ENCODE assay signal across 17 cellular contexts in the genomic region with DNA sequence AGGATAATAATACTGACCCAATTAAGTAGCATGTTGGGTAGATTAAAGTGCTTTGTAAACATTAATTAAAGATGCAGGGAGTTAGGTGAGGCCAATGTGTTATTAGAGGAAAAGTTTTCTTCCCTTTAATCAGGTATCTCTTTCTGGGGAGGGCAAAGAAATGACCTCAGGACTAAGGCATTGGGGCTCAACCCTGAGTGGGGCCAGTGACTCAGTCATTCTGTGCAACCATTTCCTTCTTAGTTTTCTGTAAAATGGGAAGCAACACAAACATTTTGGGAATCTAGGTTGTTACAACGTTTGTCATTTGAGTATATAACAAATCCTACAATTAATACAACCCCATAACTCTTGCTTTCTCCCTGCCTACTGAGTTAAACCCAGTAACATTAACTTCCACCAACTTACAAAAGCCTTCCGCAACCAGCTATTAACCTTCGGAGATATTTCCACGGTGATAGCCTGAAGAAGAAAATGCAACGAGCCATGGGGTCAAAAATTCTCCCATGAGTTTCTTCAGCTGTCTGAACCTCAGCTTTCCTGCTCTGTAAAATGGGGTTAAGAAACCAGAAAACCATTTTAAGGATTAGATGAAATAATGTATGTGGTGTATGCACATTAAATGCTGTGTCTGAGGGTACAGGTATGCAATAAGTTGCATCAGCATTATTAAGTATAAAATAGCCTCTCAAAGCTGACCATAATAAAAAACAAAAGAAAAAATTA. TPM values are rescaled to one million over a fixed set of nuclear protein-coding genes. Genes with fewer than 3 reads are reported as not detected.
A peak's percentile ranks its signal among the peaks of the same experiment; 100 is the strongest.
DNase-seq lines count a peak whose midpoint lies in the region; ATAC-seq, FAIRE-seq and TF ChIP-seq lines count a peak whose summit lies in the region.
"Had no signal": no experiment of that assay in that cellular context is flagged by ENCODE, and none has a peak within 500 bp of the region (broad histone marks: within the 10 kb centered on the region; RNA-seq: fewer than 3 reads in every experiment).

No MANE protein-coding gene starts in this region.

- intact Hi-C loops in HepG2 (cut with micrococcal nuclease; ENCODE audit: unreplicated experiment) (loop anchor here (10.0 kb wide), 1 partner anchor 217 kb away; no protein-coding TSS in a partner anchor), right lobe of liver (cut with DNase I) (no loop called here), A673 (cut with micrococcal nuclease; ENCODE audit: unreplicated experiment) (loop anchor here (5.0 kb wide), 1 partner anchor 35 kb away; no protein-coding TSS in a partner anchor)

- H4K20me1 ChIP-seq in HepG2 (ENCODE audit: insufficient read depth, low read length): peaks cover 6% of the 10 kb centered on the region; the same call in 1 of the 2 replicates

- no peak overlapping the region for H3K27ac ChIP-seq in HepG2 (ENCODE audit: extremely low read length, insufficient read depth, low read length)
- H3K27ac ChIP-seq in right lobe of liver: no peak overlapping the region
- peak overlapping the region; percentile 91 for H3K27ac ChIP-seq in RWPE2 (ENCODE audit: poor library complexity, severe bottlenecking)
- no peak overlapping the region for H3K27ac ChIP-seq in A673 (ENCODE audit: low read depth, low read length, poor library complexity, severe bottlenecking)
- H3K27ac ChIP-seq: ovary had no signal

- in situ Hi-C loops in HepG2 (cut with HindIII; ENCODE audit: extremely low pct_ligation_motif_present, low pct_unique_long_range_greater_than_20kb): no loop called here

- no TSS peak for BruUV-seq in HepG2 (replicated peaks; lab: Mats Ljungman, UMichigan)
- BruUV-seq in A673 (replicated peaks; lab: Mats Ljungman, UMichigan): no TSS peak

- peaks cover 7% of the 10 kb centered on the region for H3K36me3 Mint-ChIP-seq in progenitor cell of endocrine pancreas (ENCODE audit: insufficient read depth)
- H3K36me3 Mint-ChIP-seq: activated CD4-positive, alpha-beta memory T cell treated with anti-CD3 and anti-CD28 coated beads for 36 hours had no signal

- H3K4me1 Mint-ChIP-seq in progenitor cell of endocrine pancreas (ENCODE audit: low read depth): peaks cover 22% of the 10 kb centered on the region

- 41% methylated on average over 5 of the region's 5 CpGs for WGBS in HepG2 (ENCODE audit: low lambda C conversion rate)
- 68% methylated on average over 5 of the region's 5 CpGs for WGBS in right lobe of liver (ENCODE audit: insufficient coverage, low coverage, low lambda C conversion rate, missing lambda C conversion rate)

- H3K9me3 Mint-ChIP-seq in progenitor cell of endocrine pancreas (ENCODE audit: low read depth): no peaks in the 10 kb centered on the region
- H3K9me3 Mint-ChIP-seq: activated B cell treated with CpG ODN at 0.5 μM for 24 hours; activated CD4-positive, alpha-beta memory T cell treated with anti-CD3 and anti-CD28 coated beads for 36 hours had no signal

- H3K27me3 ChIP-seq in HepG2 (ENCODE audit: control insufficient read depth in 1 of 2, insufficient read depth in 2 of 2, low read length in 2 of 2) (no peaks in the 10 kb centered on the region), right lobe of liver (no peaks in the 10 kb centered on the region), RWPE2 (ENCODE audit: insufficient read depth, poor library complexity, severe bottlenecking) (no peaks in the 10 kb centered on the region), A673 (replicated peaks; ENCODE audit: insufficient read depth, low read depth, low read length, poor library complexity) (no peaks in the 10 kb centered on the region)
- H3K27me3 ChIP-seq: MG63, ovary, upper lobe of right lung had no signal

- H3K36me3 ChIP-seq in HepG2 (replicated peaks in 1 of 2; ENCODE audit: control insufficient read depth in 1 of 2, insufficient read depth in 2 of 2, low read length in 2 of 2) (no peaks in the 10 kb centered on the region; a peak in 1 of 5 replicates), right lobe of liver (no peaks in the 10 kb centered on the region), RWPE2 (ENCODE audit: low read depth) (peaks cover 32% of the 10 kb centered on the region), A673 (ENCODE audit: insufficient read depth, low read length, poor library complexity, severe bottlenecking) (no peaks in the 10 kb centered on the region)
- H3K36me3 ChIP-seq: BLaER1, HAP-1, MG63, ovary, upper lobe of right lung had no signal

- H3K27ac Mint-ChIP-seq in progenitor cell of endocrine pancreas: no peak overlapping the region
- H3K27ac Mint-ChIP-seq: activated B cell treated with CpG ODN at 0.5 μM for 24 hours; activated CD4-positive, alpha-beta memory T cell treated with anti-CD3 and anti-CD28 coated beads for 36 hours had no signal

- CTCF ChIA-PET in HepG2 (lab: Yijun Ruan, JAX; ENCODE audit: low intra/inter-chr PET ratio, low total read pairs) (no interaction called here), A673 (lab: Charles Lee) (interaction anchor here (0.7 kb wide), 2 partner anchors 36 to 442 kb away, joined by 3 to 11 read pairs; no protein-coding TSS in a partner anchor)

- H3K4me2 ChIP-seq in HepG2 (ENCODE audit: low read depth, low read length): no peak overlapping the region

- H3K4me3 ChIP-seq in HepG2 (replicated peaks in 1 of 3; ENCODE audit: insufficient read depth in 1 of 3, low read depth in 2 of 3, low read length in 3 of 3): no peak overlapping the region
- H3K4me3 ChIP-seq in right lobe of liver: no peak overlapping the region
- H3K4me3 ChIP-seq in RWPE2 (ENCODE audit: severe bottlenecking): no peak overlapping the region
- H3K4me3 ChIP-seq in A673 (ENCODE audit: low read depth, low read length, poor library complexity, severe bottlenecking): no peak overlapping the region

- TF ChIP-seq CTCF in HepG2 (CRISPR knock-in tag; IDR thresholded peaks at IDR 0.05): no peak
- TF ChIP-seq CTCF in right lobe of liver (IDR thresholded peaks at IDR 0.05): no peak
- no peak for TF ChIP-seq CTCF in RWPE2 (IDR thresholded peaks at IDR 0.05; ENCODE audit: poor library complexity, severe bottlenecking)
- TF ChIP-seq CTCF in progenitor cell of endocrine pancreas (IDR thresholded peaks at IDR 0.05; ENCODE audit: unreplicated experiment): no peak
- no peak for TF ChIP-seq CTCF in A673 (conservative IDR thresholded peaks at IDR 0.05; ENCODE audit: low read depth, low read length)

- TF ChIP-seq RAD21 in HepG2 (CRISPR knock-in tag; IDR thresholded peaks at IDR 0.05): no peak

- no peak overlapping the region for H2AFZ ChIP-seq in HepG2 (ENCODE audit: low read length)

- ATAC-seq in HepG2 (no peak), right lobe of liver (no peak), RWPE2 (ENCODE audit: low read depth) (no peak)

- H3K9me3 ChIP-seq in HepG2 (ENCODE audit: low read length) (no peaks in the 10 kb centered on the region), right lobe of liver (no peaks in the 10 kb centered on the region), RWPE2 (ENCODE audit: severe bottlenecking) (no peaks in the 10 kb centered on the region), A673 (ENCODE audit: low read depth, low read length, poor library complexity, severe bottlenecking) (no peaks in the 10 kb centered on the region)
- H3K9me3 ChIP-seq: BLaER1, HAP-1, MG63, ovary, upper lobe of right lung had no signal

- FAIRE-seq in HepG2 (lab: Jason Lieb, UNC): no peak
- FAIRE-seq: GM18507 had no signal

- H3K27me3 Mint-ChIP-seq in progenitor cell of endocrine pancreas: no peaks in the 10 kb centered on the region

- H3K4me1 ChIP-seq in HepG2 (ENCODE audit: insufficient read depth, low read length) (peaks cover 44% of the 10 kb centered on the region), right lobe of liver (peaks cover 0 to 17% (median 0%) of the 10 kb centered on the region in 4 donors), RWPE2 (ENCODE audit: insufficient read depth, poor library complexity, severe bottlenecking) (peaks cover 38% of the 10 kb centered on the region), A673 (ENCODE audit: insufficient read depth, low read length, poor library complexity, severe bottlenecking) (peaks cover 38% of the 10 kb centered on the region)

- POLR2A ChIA-PET in HepG2 (lab: Yijun Ruan, JAX) (interaction anchor here (1.1 to 2.3 kb wide), 2 partner anchors 12 to 28 kb away, joined by 4 to 10 read pairs; no protein-coding TSS in a partner anchor), A673 (lab: Charles Lee; ENCODE audit: low non-redundant PET) (no interaction called here)

- H3K9ac ChIP-seq in HepG2 (ENCODE audit: insufficient read depth, low read depth, low read length): no peak overlapping the region

- no peak for TF ChIP-seq EP300 in HepG2 (IDR thresholded peaks at IDR 0.05; ENCODE audit: low read depth in 2 of 2, low read length in 2 of 2)
- no peak for TF ChIP-seq EP300 in HepG2 (CRISPR knock-in tag; IDR thresholded peaks at IDR 0.05; ENCODE audit: borderline replicate concordance)

- peak overlapping the region; percentile 29 for H3K4me3 Mint-ChIP-seq in progenitor cell of endocrine pancreas (ENCODE audit: low read depth)
- H3K4me3 Mint-ChIP-seq: activated B cell treated with CpG ODN at 0.5 μM for 24 hours; activated CD4-positive, alpha-beta memory T cell treated with anti-CD3 and anti-CD28 coated beads for 36 hours had no signal

- DNase-seq in HepG2 (ENCODE audit: low spot score) (no peak), right lobe of liver (no peak), RWPE2 (ENCODE audit: low spot score) (no peak), glomerular visceral epithelial cell (ENCODE audit: extremely low spot score) (peak; percentile 39), progenitor cell of endocrine pancreas (ENCODE audit: low spot score, unreplicated experiment) (no peak), ureter (ENCODE audit: low spot score) (no peak), NCI-H748 (lab: John Stamatoyannopoulos, UW; ENCODE audit: unreplicated experiment) (no peak), A673 (ENCODE audit: low spot score) (no peak)
- DNase-seq: NCI-H1436 treated with DMSO at 0.1 percent for 48 hours had no signal

- TF ChIP-seq POLR2A in HepG2 (IDR thresholded peaks at IDR 0.05; ENCODE audit: insufficient read depth in 1 of 2, low read depth in 2 of 2, low read length in 2 of 2): no peak
- TF ChIP-seq POLR2A in right lobe of liver (IDR thresholded peaks at IDR 0.05): no peak

- peaks cover 31% of the 10 kb centered on the region for H3K79me2 ChIP-seq in HepG2 (ENCODE audit: insufficient read depth, low read length)

RNA-seq across cellular contexts. Expression of gene PROSER2, which starts 1.0 kb away (rescaled TPM):
- total RNA-seq in HepG2 (2016; rRNA removed; fragmentation: Illumina TruSeq; extraction: Trizol) (6.7 and 6.9 TPM in 2 replicates), right lobe of liver (10 to 100 TPM; 24.5 to 65.9 (median 26.8) TPM), progenitor cell of endocrine pancreas (18.8 and 19.0 TPM in 2 replicates), ureter (21.5 TPM), A673 (2021) (37.1 and 40.4 TPM in 2 replicates)
- total RNA-seq in HepG2 (2016; cell fraction: cytosol; rRNA removed; fragmentation: Illumina TruSeq; extraction: Trizol; ENCODE audit: low read depth): 2.0 and 2.7 TPM in 2 replicates
- total RNA-seq in HepG2 (2016; cell fraction: insoluble cytoplasmic fraction; rRNA removed; fragmentation: Illumina TruSeq; extraction: Trizol): 6.3 and 8.2 TPM in 2 replicates
- total RNA-seq in HepG2 (2016; cell fraction: membrane; rRNA removed; fragmentation: Illumina TruSeq; extraction: Trizol): 4.6 and 5.4 TPM in 2 replicates
- 3.8 and 5.3 TPM in 2 replicates for total RNA-seq in HepG2 (2016; cell fraction: nucleus; rRNA removed; fragmentation: Illumina TruSeq; extraction: Trizol)
- 6.7 and 7.7 TPM in 2 replicates for polyA plus RNA-seq in HepG2 (2011; rRNA removed)
- 3.6 and 5.9 TPM in 2 replicates for polyA plus RNA-seq in HepG2 (2011; cell fraction: cytosol; rRNA removed)
- 8.5 and 8.6 TPM in 2 replicates for polyA plus RNA-seq in HepG2 (2011; cell fraction: nucleus; rRNA removed)
- 7.3 and 12.4 TPM in 2 replicates for polyA plus RNA-seq in HepG2 (2012)
- polyA plus RNA-seq in HepG2 (2016; cell fraction: cytosol; fragmentation: Illumina TruSeq; extraction: Trizol; ENCODE audit: low read depth): 1.9 TPM in 2 replicates
- 7.7 and 8.0 TPM in 2 replicates for polyA plus RNA-seq in HepG2 (2016; cell fraction: insoluble cytoplasmic fraction; fragmentation: Illumina TruSeq; extraction: Trizol; ENCODE audit: low read depth)
- polyA plus RNA-seq in HepG2 (2016; cell fraction: membrane; fragmentation: Illumina TruSeq; extraction: Trizol; ENCODE audit: low read depth): 2.9 and 3.7 TPM in 2 replicates
- 6.8 and 10.0 TPM in 2 replicates for polyA plus RNA-seq in HepG2 (2016; cell fraction: nucleus; fragmentation: Illumina TruSeq; extraction: Trizol; ENCODE audit: insufficient read depth, low read depth)
- polyA minus RNA-seq in HepG2 (2011; rRNA and poly(A)+ RNA removed; ENCODE audit: low replicate concordance): 6.3 and 10.2 TPM in 2 replicates
- polyA minus RNA-seq in HepG2 (2011; cell fraction: cytosol; rRNA and poly(A)+ RNA removed): 5.3 and 6.1 TPM in 2 replicates
- polyA minus RNA-seq in HepG2 (2011; cell fraction: nucleus; rRNA and poly(A)+ RNA removed): 6.1 and 8.0 TPM in 2 replicates

Comparison
In these comparisons a context has a peak if more than half of its experiments do, and no peak if none do; other contexts are left out.
1. intact Hi-C loops: an anchor here in HepG2 (10.0 kb wide) and A673 (5.0 kb wide); none called in right lobe of liver.